Comparison of ENCODE assay signal across 2 cellular contexts in the genomic region with DNA sequence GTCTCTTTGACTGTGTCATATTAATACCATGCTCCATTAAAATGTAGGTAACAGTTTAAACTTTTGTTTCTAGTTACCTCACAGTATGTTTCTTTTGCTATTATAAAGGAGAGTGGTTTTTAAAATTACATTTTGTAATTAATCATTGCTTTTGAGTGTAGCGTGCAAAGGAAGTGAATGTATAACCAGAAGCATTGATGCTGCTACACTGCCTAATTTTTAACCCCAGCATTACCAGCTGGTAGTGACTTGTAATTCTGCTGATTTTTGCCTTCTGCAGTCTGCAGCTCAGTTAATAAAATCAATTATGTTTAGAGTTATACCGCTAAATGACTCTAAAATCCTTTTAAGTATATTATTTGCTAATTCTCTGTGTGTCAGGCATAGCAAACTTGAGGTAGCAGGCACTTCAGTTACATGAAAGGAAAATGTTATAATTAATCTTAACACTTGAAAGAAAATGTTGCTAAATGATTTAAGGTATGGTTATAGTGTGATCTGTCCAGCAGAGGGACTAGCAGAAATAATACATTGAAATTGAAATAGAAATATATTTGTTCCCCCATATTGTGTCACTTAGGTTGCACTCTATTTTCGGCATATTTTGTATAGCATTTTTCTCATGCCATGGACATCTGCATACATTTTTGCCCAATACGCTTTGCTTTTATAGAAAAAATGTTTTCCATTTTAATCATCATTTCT.
TF ChIP-seq lines count a peak whose summit lies in the region.

No MANE protein-coding gene starts in this region.

TF ChIP-seq in SK-N-SH, 30 proteins besides CTCF, POLR2A, EP300 and RAD21:
- TF ChIP-seq, protein P1, sequence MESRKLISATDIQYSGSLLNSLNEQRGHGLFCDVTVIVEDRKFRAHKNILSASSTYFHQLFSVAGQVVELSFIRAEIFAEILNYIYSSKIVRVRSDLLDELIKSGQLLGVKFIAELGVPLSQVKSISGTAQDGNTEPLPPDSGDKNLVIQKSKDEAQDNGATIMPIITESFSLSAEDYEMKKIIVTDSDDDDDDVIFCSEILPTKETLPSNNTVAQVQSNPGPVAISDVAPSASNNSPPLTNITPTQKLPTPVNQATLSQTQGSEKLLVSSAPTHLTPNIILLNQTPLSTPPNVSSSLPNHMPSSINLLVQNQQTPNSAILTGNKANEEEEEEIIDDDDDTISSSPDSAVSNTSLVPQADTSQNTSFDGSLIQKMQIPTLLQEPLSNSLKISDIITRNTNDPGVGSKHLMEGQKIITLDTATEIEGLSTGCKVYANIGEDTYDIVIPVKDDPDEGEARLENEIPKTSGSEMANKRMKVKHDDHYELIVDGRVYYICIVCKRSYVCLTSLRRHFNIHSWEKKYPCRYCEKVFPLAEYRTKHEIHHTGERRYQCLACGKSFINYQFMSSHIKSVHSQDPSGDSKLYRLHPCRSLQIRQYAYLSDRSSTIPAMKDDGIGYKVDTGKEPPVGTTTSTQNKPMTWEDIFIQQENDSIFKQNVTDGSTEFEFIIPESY (IDR thresholded peaks at IDR 0.05; ENCODE audit: borderline replicate concordance, low read depth), result no peak
- TF ChIP-seq TEAD4 (IDR thresholded peaks at IDR 0.05; ENCODE audit: borderline replicate concordance, insufficient read depth) (no peak), JUND (IDR thresholded peaks at IDR 0.05) (no peak), RCOR1 (IDR thresholded peaks at IDR 0.05; ENCODE audit: low read length) (no peak), REST (IDR thresholded peaks at IDR 0.05; ENCODE audit: low read depth, low read length) (no peak), POLR2AphosphoS5 (IDR thresholded peaks at IDR 0.05; ENCODE audit: low read depth, low read length) (no peak), MXI1 (IDR thresholded peaks at IDR 0.05; ENCODE audit: low read depth, low read length) (no peak), FOSL2 (IDR thresholded peaks at IDR 0.05; ENCODE audit: borderline replicate concordance, low read depth) (no peak), NRF1 (IDR thresholded peaks at IDR 0.05; ENCODE audit: low read depth, low read length) (no peak), RXRA (IDR thresholded peaks at IDR 0.05; ENCODE audit: borderline replicate concordance, low read depth) (no peak), CHD2 (IDR thresholded peaks at IDR 0.05; ENCODE audit: low read length, partially characterized antibody) (no peak), FOXJ3 (CRISPR knock-in tag; IDR thresholded peaks at IDR 0.05) (no peak), SIN3A (IDR thresholded peaks at IDR 0.05; ENCODE audit: borderline replicate concordance, low read depth, low read length) (no peak), SMC3 (IDR thresholded peaks at IDR 0.05; ENCODE audit: low read depth, low read length) (no peak), EZH2phosphoT487 (IDR thresholded peaks at IDR 0.05; ENCODE audit: borderline replicate concordance, low read depth) (no peak), YY1 (IDR thresholded peaks at IDR 0.05; ENCODE audit: low read depth) (no peak), USF1 (IDR thresholded peaks at IDR 0.05; ENCODE audit: borderline replicate concordance, low read depth) (no peak)
- TF ChIP-seq, protein P2, sequence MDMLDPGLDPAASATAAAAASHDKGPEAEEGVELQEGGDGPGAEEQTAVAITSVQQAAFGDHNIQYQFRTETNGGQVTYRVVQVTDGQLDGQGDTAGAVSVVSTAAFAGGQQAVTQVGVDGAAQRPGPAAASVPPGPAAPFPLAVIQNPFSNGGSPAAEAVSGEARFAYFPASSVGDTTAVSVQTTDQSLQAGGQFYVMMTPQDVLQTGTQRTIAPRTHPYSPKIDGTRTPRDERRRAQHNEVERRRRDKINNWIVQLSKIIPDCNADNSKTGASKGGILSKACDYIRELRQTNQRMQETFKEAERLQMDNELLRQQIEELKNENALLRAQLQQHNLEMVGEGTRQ (IDR thresholded peaks at IDR 0.05; ENCODE audit: borderline replicate concordance, low read depth, low read length), result no peak

TF ChIP-seq in SK-N-SH treated with all-trans-retinoic acid at 6 μM for 48 hours, 23 proteins besides CTCF, POLR2A, EP300 and RAD21:
- TF ChIP-seq, protein P3, sequence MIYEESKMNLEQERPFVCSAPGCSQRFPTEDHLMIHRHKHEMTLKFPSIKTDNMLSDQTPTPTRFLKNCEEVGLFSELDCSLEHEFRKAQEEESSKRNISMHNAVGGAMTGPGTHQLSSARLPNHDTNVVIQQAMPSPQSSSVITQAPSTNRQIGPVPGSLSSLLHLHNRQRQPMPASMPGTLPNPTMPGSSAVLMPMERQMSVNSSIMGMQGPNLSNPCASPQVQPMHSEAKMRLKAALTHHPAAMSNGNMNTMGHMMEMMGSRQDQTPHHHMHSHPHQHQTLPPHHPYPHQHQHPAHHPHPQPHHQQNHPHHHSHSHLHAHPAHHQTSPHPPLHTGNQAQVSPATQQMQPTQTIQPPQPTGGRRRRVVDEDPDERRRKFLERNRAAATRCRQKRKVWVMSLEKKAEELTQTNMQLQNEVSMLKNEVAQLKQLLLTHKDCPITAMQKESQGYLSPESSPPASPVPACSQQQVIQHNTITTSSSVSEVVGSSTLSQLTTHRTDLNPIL (CRISPR knock-in tag; IDR thresholded peaks at IDR 0.05; ENCODE audit: low read depth), result no peak
- TF ChIP-seq TSHZ2 (CRISPR knock-in tag; IDR thresholded peaks at IDR 0.05) (no peak), BACH2 (CRISPR knock-in tag; IDR thresholded peaks at IDR 0.05; ENCODE audit: borderline replicate concordance) (no peak), ARNTL (CRISPR knock-in tag; IDR thresholded peaks at IDR 0.05; ENCODE audit: borderline replicate concordance, low read depth) (no peak), SNAI2 (CRISPR knock-in tag; IDR thresholded peaks at IDR 0.05) (no peak), ZFP3 (CRISPR knock-in tag; IDR thresholded peaks at IDR 0.05) (no peak), TCF4 (CRISPR knock-in tag; IDR thresholded peaks at IDR 0.05; ENCODE audit: borderline replicate concordance) (no peak), PPARA (CRISPR knock-in tag; IDR thresholded peaks at IDR 0.05; ENCODE audit: borderline replicate concordance) (no peak), ESRRG (CRISPR knock-in tag; IDR thresholded peaks at IDR 0.05) (no peak), ISL1 (CRISPR knock-in tag; IDR thresholded peaks at IDR 0.05) (no peak), RARB (CRISPR knock-in tag; IDR thresholded peaks at IDR 0.05) (no peak), TOX (CRISPR knock-in tag; IDR thresholded peaks at IDR 0.05; ENCODE audit: borderline replicate concordance) (no peak)
- TF ChIP-seq, protein P4, sequence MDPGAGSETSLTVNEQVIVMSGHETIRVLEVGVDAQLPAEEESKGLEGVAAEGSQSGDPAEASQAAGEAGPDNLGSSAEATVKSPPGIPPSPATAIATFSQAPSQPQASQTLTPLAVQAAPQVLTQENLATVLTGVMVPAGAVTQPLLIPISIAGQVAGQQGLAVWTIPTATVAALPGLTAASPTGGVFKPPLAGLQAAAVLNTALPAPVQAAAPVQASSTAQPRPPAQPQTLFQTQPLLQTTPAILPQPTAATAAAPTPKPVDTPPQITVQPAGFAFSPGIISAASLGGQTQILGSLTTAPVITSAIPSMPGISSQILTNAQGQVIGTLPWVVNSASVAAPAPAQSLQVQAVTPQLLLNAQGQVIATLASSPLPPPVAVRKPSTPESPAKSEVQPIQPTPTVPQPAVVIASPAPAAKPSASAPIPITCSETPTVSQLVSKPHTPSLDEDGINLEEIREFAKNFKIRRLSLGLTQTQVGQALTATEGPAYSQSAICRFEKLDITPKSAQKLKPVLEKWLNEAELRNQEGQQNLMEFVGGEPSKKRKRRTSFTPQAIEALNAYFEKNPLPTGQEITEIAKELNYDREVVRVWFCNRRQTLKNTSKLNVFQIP (CRISPR knock-in tag; IDR thresholded peaks at IDR 0.05; ENCODE audit: borderline replicate concordance, low read depth), result no peak
- TF ChIP-seq, protein P5, sequence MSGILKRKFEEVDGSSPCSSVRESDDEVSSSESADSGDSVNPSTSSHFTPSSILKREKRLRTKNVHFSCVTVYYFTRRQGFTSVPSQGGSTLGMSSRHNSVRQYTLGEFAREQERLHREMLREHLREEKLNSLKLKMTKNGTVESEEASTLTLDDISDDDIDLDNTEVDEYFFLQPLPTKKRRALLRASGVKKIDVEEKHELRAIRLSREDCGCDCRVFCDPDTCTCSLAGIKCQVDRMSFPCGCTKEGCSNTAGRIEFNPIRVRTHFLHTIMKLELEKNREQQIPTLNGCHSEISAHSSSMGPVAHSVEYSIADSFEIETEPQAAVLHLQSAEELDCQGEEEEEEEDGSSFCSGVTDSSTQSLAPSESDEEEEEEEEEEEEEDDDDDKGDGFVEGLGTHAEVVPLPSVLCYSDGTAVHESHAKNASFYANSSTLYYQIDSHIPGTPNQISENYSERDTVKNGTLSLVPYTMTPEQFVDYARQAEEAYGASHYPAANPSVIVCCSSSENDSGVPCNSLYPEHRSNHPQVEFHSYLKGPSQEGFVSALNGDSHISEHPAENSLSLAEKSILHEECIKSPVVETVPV (CRISPR knock-in tag; IDR thresholded peaks at IDR 0.05), result no peak
